ENCODE assay signal across 19 cellular contexts in genomic region chr1:94966033-94966432, GRCh38. TPM values are rescaled to one million over a fixed set of nuclear protein-coding genes. Genes with fewer than 3 reads are reported as not detected.
DNase-seq lines count a peak whose midpoint lies in the region; ATAC-seq, FAIRE-seq and TF ChIP-seq lines count a peak whose summit lies in the region.
"Had no signal": no experiment of that assay in that cellular context is flagged by ENCODE, and none has a peak within 500 bp of the region (broad histone marks: within the 10 kb centered on the region; RNA-seq: fewer than 3 reads in every experiment).

No MANE protein-coding gene starts in this region.

- peaks cover 41% of the 10 kb centered on the region for H3K4me1 Mint-ChIP-seq in nephron

- no peaks in the 10 kb centered on the region for H3K79me2 ChIP-seq in OCI-LY7 (ENCODE audit: insufficient read depth, low read depth, low read length)

- H2AFZ ChIP-seq in OCI-LY7 (ENCODE audit: low read length) = peak overlapping the region; percentile 26; the same call in 1 of the 2 replicates
- H2AFZ ChIP-seq: GM23338 had no signal

- CTCF ChIA-PET in A549 (lab: Yijun Ruan, JAX) (interaction anchor here (0.7 to 0.9 kb wide), 2 partner anchors 77 to 102 kb away, joined by 3 to 6 read pairs; no protein-coding TSS in a partner anchor), OCI-LY7 (lab: Charles Lee; ENCODE audit: unreplicated experiment) (no interaction called here)

- no peak overlapping the region for H3K4me2 ChIP-seq in A549
- no peak overlapping the region for H3K4me2 ChIP-seq in OCI-LY7 (ENCODE audit: low read length)
- H3K4me2 ChIP-seq: BLaER1, GM23338 had no signal

- BruUV-seq in OCI-LY7 (replicated peaks; lab: Mats Ljungman, UMichigan) = no TSS peak

- TF ChIP-seq CTCF in A549 (IDR thresholded peaks at IDR 0.05) (no peak), OCI-LY7 (conservative IDR thresholded peaks at IDR 0.05; ENCODE audit: low read length) (no peak), nephron (IDR thresholded peaks at IDR 0.05; ENCODE audit: unreplicated experiment in 3 of 3) (no peak)

- no peaks in the 10 kb centered on the region for H3K36me3 ChIP-seq in OCI-LY7 (ENCODE audit: insufficient read depth, low read length)
- H3K36me3 ChIP-seq: BLaER1 had no signal

- POLR2A ChIA-PET in A549 (lab: Yijun Ruan, JAX) (no interaction called here), OCI-LY7 (lab: Charles Lee) (interaction anchor here (0.6 to 0.7 kb wide), 2 partner anchors 30 to 44 kb away, joined by 3 read pairs; no protein-coding TSS in a partner anchor)

- intact Hi-C loops in OCI-LY7 (cut with micrococcal nuclease; ENCODE audit: unreplicated experiment) = loop anchor here (10.0 kb wide), 1 partner anchor 269 kb away; the partner anchor contains the start of gene RWDD3

- no peak for TF ChIP-seq RAD21 in A549 (conservative IDR thresholded peaks at IDR 0.05 in 1 of 2, IDR thresholded peaks at IDR 0.05 in 1 of 2)

- H3K4me1 ChIP-seq in A549 = peaks cover 15% of the 10 kb centered on the region
- H3K4me1 ChIP-seq in OCI-LY7 (ENCODE audit: insufficient read depth, low read length, poor library complexity, severe bottlenecking) = peaks cover 22% of the 10 kb centered on the region

- H3K4me3 ChIP-seq in A549 (no peak overlapping the region), OCI-LY7 (ENCODE audit: low read depth, low read length, poor library complexity, severe bottlenecking) (no peak overlapping the region)
- H3K4me3 ChIP-seq: BLaER1, GM23338 had no signal

- TF ChIP-seq POLR2A in A549 (IDR thresholded peaks at IDR 0.05; ENCODE audit: low read length) = no peak

- no peak overlapping the region for H3K4me3 Mint-ChIP-seq in nephron
- H3K4me3 Mint-ChIP-seq: CD14-positive monocyte; CD4-positive, alpha-beta memory T cell; GM23338 had no signal

- H3K27ac ChIP-seq in A549 = no peak overlapping the region
- no peak overlapping the region for H3K27ac ChIP-seq in OCI-LY7 (ENCODE audit: low read depth, low read length, poor library complexity, severe bottlenecking)
- H3K27ac ChIP-seq: 22Rv1, BLaER1 had no signal

- H3K9me2 ChIP-seq in OCI-LY7 (ENCODE audit: insufficient read depth, low read length) = no peaks in the 10 kb centered on the region

- WGBS in A549 (ENCODE audit: missing lambda C conversion rate) = 95% methylated on average over 1 of the region's 1 CpG

- peak overlapping the region; percentile 37 to 77 (median 64) for H3K27ac Mint-ChIP-seq in nephron
- H3K27ac Mint-ChIP-seq: GM23338 had no signal

- H3K9me3 ChIP-seq in A549 (no peaks in the 10 kb centered on the region), OCI-LY7 (ENCODE audit: low read length) (peaks cover 5% of the 10 kb centered on the region; the same call in 1 of the 2 replicates)
- H3K9me3 ChIP-seq: BLaER1 had no signal

- peaks cover 3% of the 10 kb centered on the region for H3K36me3 Mint-ChIP-seq in nephron (ENCODE audit: low read depth)
- H3K36me3 Mint-ChIP-seq: CD14-positive monocyte had no signal

- no peak for ATAC-seq in A549
- ATAC-seq in GM19035 (IDR thresholded peaks at IDR 0.05; ENCODE audit: unreplicated experiment) = no peak
- ATAC-seq: GM23338 had no signal

- H3K9me3 Mint-ChIP-seq in nephron = no peaks in the 10 kb centered on the region
- H3K9me3 Mint-ChIP-seq: CD14-positive monocyte, GM23338 had no signal

- H3K27me3 Mint-ChIP-seq in nephron (ENCODE audit: low read depth) = no peaks in the 10 kb centered on the region
- H3K27me3 Mint-ChIP-seq: CD4-positive, alpha-beta memory T cell had no signal

- H4K20me1 ChIP-seq in OCI-LY7 (ENCODE audit: insufficient read depth, low read length) = no peaks in the 10 kb centered on the region
- H4K20me1 ChIP-seq: BLaER1 had no signal

- no peak for FAIRE-seq in A549 (lab: Jason Lieb, UNC)
- FAIRE-seq: GM12892, GM18507, H54 had no signal

- no peak for TF ChIP-seq EP300 in A549 (IDR thresholded peaks at IDR 0.05)

- no peak for DNase-seq in A549 (ENCODE audit: low read depth in 1 of 2, low spot score in 1 of 2)
- DNase-seq in OCI-LY7 (ENCODE audit: low spot score) = no peak
- DNase-seq in amniotic epithelial cell (ENCODE audit: low read depth) = peak; percentile 56
- DNase-seq in NCI-H1105 treated with DMSO at 0.1 percent for 48 hours (lab: John Stamatoyannopoulos, UW) = no peak
- no peak for DNase-seq in SW 1271 (lab: John Stamatoyannopoulos, UW)
- DNase-seq: CD4-positive, alpha-beta memory T cell; DMS153; DMS79; GDM1; HCEC 1CT had no signal

TF ChIP-seq in A549, 52 proteins besides CTCF, POLR2A, EP300 and RAD21:
- TF ChIP-seq CBX8 (IDR thresholded peaks at IDR 0.05) = no peak
- no peak for TF ChIP-seq RNF2 (IDR thresholded peaks at IDR 0.05; ENCODE audit: borderline replicate concordance, low read depth)
- TF ChIP-seq MAX (IDR thresholded peaks at IDR 0.05) = no peak
- peak; percentile 14 for TF ChIP-seq MAFK (IDR thresholded peaks at IDR 0.05; ENCODE audit: partially characterized antibody)

RNA-seq across cellular contexts. Expression of gene CNN3, which starts 39.1 kb away (rescaled TPM):
- polyA plus RNA-seq in A549 (2011; rRNA removed) (59.8 and 61.6 TPM in 2 replicates), A549 (2017; fragmentation: RNase III; extraction: RNeasy Plus Mini Kit Qiagen cat#74134 plus additional on column Dnase treatment) (70.2 to 83.4 TPM (median 78.3 TPM) in 3 replicates)
- polyA plus RNA-seq in A549 (2012; cell fraction: cytosol; rRNA removed) = 24.8 and 27.4 TPM in 2 replicates
- 12.9 and 13.7 TPM in 2 replicates for polyA plus RNA-seq in A549 (2012; cell fraction: nucleus; rRNA removed)
- 60.2 and 64.6 TPM in 2 replicates for polyA minus RNA-seq in A549 (2011; rRNA and poly(A)+ RNA removed)
- total RNA-seq in OCI-LY7 (2014; rRNA removed; shearing (Covaris generic)) = not detected in 2 replicates
- total RNA-seq in OCI-LY7 (2022) = not detected in 2 replicates
